ENCODE assay signal across 14 cellular contexts in the genomic region with DNA sequence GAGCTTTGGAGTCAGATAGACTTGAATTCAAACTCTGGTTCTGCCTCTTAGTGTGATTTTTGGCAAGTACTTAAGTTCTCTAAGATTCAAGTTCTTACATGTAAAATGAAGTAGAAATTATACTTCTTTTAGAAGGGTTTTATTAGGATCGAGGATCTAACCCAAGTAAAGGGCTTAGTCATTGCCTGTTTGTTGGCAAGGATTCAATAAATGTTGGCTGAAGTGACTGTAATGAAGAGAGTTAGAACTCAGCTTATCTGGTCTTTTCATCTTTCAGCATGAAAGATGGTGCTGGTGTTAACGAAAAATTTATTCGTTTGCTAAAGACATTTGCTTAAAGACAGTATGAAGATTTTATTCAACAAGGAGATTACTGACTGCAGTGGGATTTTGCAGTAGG.
DNase-seq lines count a peak whose midpoint lies in the region; ATAC-seq and TF ChIP-seq lines count a peak whose summit lies in the region.
"Had no signal": no experiment of that assay in that cellular context is flagged by ENCODE, and none has a peak within 500 bp of the region (broad histone marks: within the 10 kb centered on the region; RNA-seq: fewer than 3 reads in every experiment).

No MANE protein-coding gene starts in this region.

- H3K36me3 Mint-ChIP-seq in MCF 10A (ENCODE audit: insufficient read depth, unreplicated experiment), result no peaks in the 10 kb centered on the region

- H3K27me3 Mint-ChIP-seq in MCF 10A (ENCODE audit: insufficient read depth, unreplicated experiment), result no peaks in the 10 kb centered on the region

- no peaks in the 10 kb centered on the region for H3K36me3 ChIP-seq in breast epithelium
- H3K36me3 ChIP-seq in uterus, result no peaks in the 10 kb centered on the region
- H3K36me3 ChIP-seq: BLaER1 had no signal

- peak overlapping the region; percentile 1 for H3K4me3 Mint-ChIP-seq in MCF 10A (ENCODE audit: unreplicated experiment)

- intact Hi-C loops in MCF 10A (cut with micrococcal nuclease), result no loop called here
- intact Hi-C loops in breast epithelium (cut with DNase I; ENCODE audit: low total_unique reads), result no loop called here
- intact Hi-C loops in uterus (cut with DNase I; ENCODE audit: low total_unique reads), result no loop called here

- CTCF ChIA-PET in MCF 10A (lab: Yijun Ruan, JAX), result interaction anchor here (1.2 to 2.0 kb wide), 2 partner anchors 150 to 662 kb away, joined by 3 to 6 read pairs; no protein-coding TSS in a partner anchor

- TF ChIP-seq POLR2A in breast epithelium (IDR thresholded peaks at IDR 0.05), result no peak
- TF ChIP-seq POLR2A in uterus (IDR thresholded peaks at IDR 0.05), result no peak

- POLR2A ChIA-PET in MCF 10A (lab: Yijun Ruan, JAX), result interaction anchor here (0.6 to 1.0 kb wide), 3 partner anchors 9 to 1762 kb away, joined by 3 to 4 read pairs (median 4); no protein-coding TSS in a partner anchor

- ATAC-seq in GM21619 (IDR thresholded peaks at IDR 0.05; ENCODE audit: unreplicated experiment) (no peak), GM21526 (IDR thresholded peaks at IDR 0.05; ENCODE audit: low FRiP score, unreplicated experiment) (no peak)
- ATAC-seq: mucosa of descending colon had no signal

- H3K27ac ChIP-seq in breast epithelium, result no peak overlapping the region
- peak overlapping the region; percentile 22 to 34 for H3K27ac ChIP-seq in uterus
- H3K27ac ChIP-seq: BLaER1 had no signal

- no peaks in the 10 kb centered on the region for H3K9me3 Mint-ChIP-seq in MCF 10A (ENCODE audit: unreplicated experiment)

- H3K4me1 Mint-ChIP-seq in MCF 10A (ENCODE audit: insufficient read depth, unreplicated experiment), result peaks cover 42% of the 10 kb centered on the region

- H3K4me3 ChIP-seq in breast epithelium, result no peak overlapping the region
- no peak overlapping the region for H3K4me3 ChIP-seq in uterus
- H3K4me3 ChIP-seq: BLaER1, mucosa of descending colon had no signal

- H3K27ac Mint-ChIP-seq in MCF 10A (ENCODE audit: low read depth, unreplicated experiment), result peak overlapping the region; percentile 63

- TF ChIP-seq CTCF in MCF 10A (IDR thresholded peaks at IDR 0.05; ENCODE audit: unreplicated experiment) (no peak), breast epithelium (IDR thresholded peaks at IDR 0.05) (no peak), uterus (IDR thresholded peaks at IDR 0.05) (no peak)

- DNase-seq in MCF 10A (ENCODE audit: unreplicated experiment) (peak; percentile 86), breast epithelium (ENCODE audit: low spot score in 2 of 2) (no peak), OCI-M1 (lab: John Stamatoyannopoulos, UW) (peak; percentile 72), fibroblast of peridontal ligament (ENCODE audit: extremely low read depth) (peak; percentile 77), uterus (no peak)
- DNase-seq in activated CD4-positive, CD25-positive, alpha-beta regulatory T cell (lab: John Stamatoyannopoulos, UW), result no peak
- DNase-seq: cerebellar nuclear complex, head of caudate nucleus, mucosa of descending colon, NCI-H1048, small intestine had no signal

- no peaks in the 10 kb centered on the region for H3K9me3 ChIP-seq in breast epithelium
- H3K9me3 ChIP-seq in uterus, result no peaks in the 10 kb centered on the region
- H3K9me3 ChIP-seq: BLaER1, mucosa of descending colon had no signal

- no peaks in the 10 kb centered on the region for H3K4me1 ChIP-seq in breast epithelium
- peaks cover 0 to 5% of the 10 kb centered on the region in 2 donors for H3K4me1 ChIP-seq in uterus

- H3K27me3 ChIP-seq in breast epithelium (no peaks in the 10 kb centered on the region), uterus (no peaks in the 10 kb centered on the region)
- H3K27me3 ChIP-seq: BLaER1 had no signal

- BruUV-seq in MCF 10A (replicated peaks; lab: Mats Ljungman, UMichigan), result no TSS peak

Comparison
In these comparisons a context has a peak if more than half of its experiments do, and no peak if none do; other contexts are left out.
1. DNase-seq: peak in MCF 10A (single experiment), OCI-M1 (single experiment) and fibroblast of peridontal ligament (single experiment); none in breast epithelium (0 of 2), uterus (0 of 2) and activated CD4-positive, CD25-positive, alpha-beta regulatory T cell (0 of 4).
2. H3K27ac ChIP-seq: peak in uterus (2 of 2); none in breast epithelium (0 of 2).